27 cellular contexts compared by ENCODE assay signal in genomic region chr6:31799781-31800180, GRCh38. TPM values are rescaled to one million over a fixed set of nuclear protein-coding genes. Genes with fewer than 3 reads are reported as not detected.
"Had no signal": no experiment of that assay in that cellular context is flagged by ENCODE, and none has a peak within 500 bp of the region (broad histone marks: within the 10 kb centered on the region; RNA-seq: fewer than 3 reads in every experiment).

No MANE protein-coding gene starts in this region.

- H3K4me2 ChIP-seq: hepatocyte had no signal

- DNase-seq: activated CD4-positive, alpha-beta T cell treated with anti-CD3 and anti-CD28 coated beads, Interleukin-2, amount 50 U/mL, for 1 hour; activated CD4-positive, CD25-positive, alpha-beta regulatory T cell treated with anti-CD3 and anti-CD28 coated beads, Interleukin-2, amount 50 U/mL, for 72 hours; activated naive CD8-positive, alpha-beta T cell treated with anti-CD3 and anti-CD28 coated beads for 36 hours; activated T-cell treated with anti-CD3 and anti-CD28 coated beads, Interleukin-2, amount 50 U/mL, for 24 hours; body of pancreas; caudate nucleus; dermis blood vessel endothelial cell; effector CD8-positive, alpha-beta T cell; erythroblast; foreskin melanocyte; glutamatergic neuron; immature natural killer cell; midbrain; stimulated activated CD4-positive, alpha-beta T cell treated with anti-CD3 and anti-CD28 coated beads, Interleukin-12 subunit alpha, Interleukin-12 subunit beta, amount 100 ng/mL, for 4 hours; stimulated activated CD4-positive, alpha-beta T cell treated with anti-CD3 and anti-CD28 coated beads, Interleukin-4, amount 100 ng/mL, for 4 hours; stimulated activated naive CD8-positive, alpha-beta T cell treated with anti-CD3 and anti-CD28 coated beads, Interleukin-15, Interleukin-2, amounts not matched to agents 100 U/mL and 50 U/mL, for 24 hours; T-helper 1 cell; thyroid gland; WERI-Rb-1 had no signal

- H3K4me1 ChIP-seq: prostate gland had no signal

- H3K4me3 ChIP-seq: body of pancreas, hepatocyte, ovary, prostate gland, right atrium auricular region, thyroid gland had no signal

- ATAC-seq: activated T-helper 17 cell treated with anti-CD3 and anti-CD28 coated beads, Interleukin-2, amount 50 U/mL, for 72 hours; body of pancreas; left lobe of liver; stimulated activated naive CD8-positive, alpha-beta T cell treated with anti-CD3 and anti-CD28 coated beads, Interleukin-15, Interleukin-2, amounts not matched to agents 100 U/mL and 50 U/mL, for 24 hours had no signal

- H3K9me3 ChIP-seq: body of pancreas, neutrophil, ovary, prostate gland, right atrium auricular region, thyroid gland had no signal

- H3K27ac ChIP-seq: body of pancreas, hepatocyte, neutrophil, ovary, prostate gland, right atrium auricular region, thyroid gland, WERI-Rb-1 had no signal

- H3K36me3 ChIP-seq: neutrophil, ovary, prostate gland, thyroid gland had no signal

- H2AFZ ChIP-seq: hepatocyte had no signal

- H3K27me3 ChIP-seq: body of pancreas, hepatocyte, neutrophil, ovary, right atrium auricular region, thyroid gland had no signal

RNA-seq across cellular contexts. Expression of gene VWA7, which starts 22.7 kb away (rescaled TPM):
- total RNA-seq: subcutaneous adipose tissue had no signal
